Comparison of ENCODE assay signal across 23 cellular contexts in genomic region chr7:96121752-96122151, GRCh38.
DNase-seq lines count a peak whose midpoint lies in the region; TF ChIP-seq lines count a peak whose summit lies in the region.
"Had no signal": no experiment of that assay in that cellular context is flagged by ENCODE, and none has a peak within 500 bp of the region (broad histone marks: within the 10 kb centered on the region; RNA-seq: fewer than 3 reads in every experiment).

No MANE protein-coding gene starts in this region.

- no peak overlapping the region for H3K4me3 ChIP-seq in endodermal cell (ENCODE audit: low read length)
- H3K4me3 ChIP-seq: BLaER1 had no signal

- H3K9me3 Mint-ChIP-seq in endodermal cell = no peaks in the 10 kb centered on the region
- no peaks in the 10 kb centered on the region for H3K9me3 Mint-ChIP-seq in progenitor cell of endocrine pancreas (ENCODE audit: low read depth)
- H3K9me3 Mint-ChIP-seq: CD4-positive, alpha-beta memory T cell had no signal

- H3K27ac Mint-ChIP-seq in endodermal cell (peak overlapping the region; percentile 37), progenitor cell of endocrine pancreas (peak overlapping the region; percentile 15)
- H3K27ac Mint-ChIP-seq: CD4-positive, alpha-beta memory T cell had no signal

- H3K27me3 Mint-ChIP-seq in endodermal cell (ENCODE audit: insufficient read depth) = no peaks in the 10 kb centered on the region
- no peaks in the 10 kb centered on the region for H3K27me3 Mint-ChIP-seq in progenitor cell of endocrine pancreas
- H3K27me3 Mint-ChIP-seq: CD4-positive, alpha-beta memory T cell had no signal

- 39 to 83% methylated on average over 4 to 6 of the region's 6 CpGs for WGBS in endodermal cell (ENCODE audit: insufficient coverage in 1 of 2, insufficient read length in 1 of 2), 2 experiments

- DNase-seq in NCI-H1417 (lab: John Stamatoyannopoulos, UW) (peak in 2 of 3 experiments; percentile 53 to 61), NCI-H1417 treated with DMSO at 0.1 percent for 48 hours (lab: John Stamatoyannopoulos, UW) (no peak), NCI-H1930 (lab: John Stamatoyannopoulos, UW) (peak; percentile 39 to 57), endodermal cell (peak; percentile 71), progenitor cell of endocrine pancreas (ENCODE audit: low spot score, unreplicated experiment) (no peak), GM10266 (ENCODE audit: extremely low spot score) (no peak), T-helper 1 cell (no peak)
- DNase-seq in activated naive CD4-positive, alpha-beta T cell treated with anti-CD3 and anti-CD28 coated beads, Interleukin-2, amount 50 U/mL, for 16 hours = no peak
- DNase-seq: ACHN; CD4-positive, alpha-beta memory T cell; GDM1; IMR-90; NCI-H1105; NCI-H187; NCI-H2171; NCI-H345; NCI-H524 treated with DMSO at 0.1 percent for 48 hours; SIG-M5; SK-N-SH had no signal

- no peak overlapping the region for H3K27ac ChIP-seq in endodermal cell (ENCODE audit: low read depth, low read length)
- H3K27ac ChIP-seq: 22Rv1, BLaER1, KMS-11, RWPE1 had no signal

- no peak overlapping the region for H3K9ac ChIP-seq in endodermal cell (ENCODE audit: extremely low read depth, low read length, poor library complexity, severe bottlenecking)
- H3K9ac ChIP-seq: BLaER1, KMS-11, SK-N-SH had no signal

- H3K9me3 ChIP-seq in endodermal cell (ENCODE audit: control insufficient read depth, low read length) = no peaks in the 10 kb centered on the region
- H3K9me3 ChIP-seq: BLaER1, SK-N-SH had no signal

- H3K4me3 Mint-ChIP-seq in endodermal cell (no peak overlapping the region), progenitor cell of endocrine pancreas (ENCODE audit: low read depth) (no peak overlapping the region)
- H3K4me3 Mint-ChIP-seq: CD4-positive, alpha-beta memory T cell had no signal

- H3K36me3 ChIP-seq in endodermal cell (ENCODE audit: control insufficient read depth, insufficient read depth, low read length) = peaks cover 36% of the 10 kb centered on the region

- peaks cover 58% of the 10 kb centered on the region for H3K4me1 Mint-ChIP-seq in endodermal cell
- H3K4me1 Mint-ChIP-seq in progenitor cell of endocrine pancreas (ENCODE audit: low read depth) = peaks cover 11% of the 10 kb centered on the region

- no peak for TF ChIP-seq CTCF in endodermal cell (conservative IDR thresholded peaks at IDR 0.05)
- TF ChIP-seq CTCF in progenitor cell of endocrine pancreas (IDR thresholded peaks at IDR 0.05; ENCODE audit: unreplicated experiment) = no peak
- no peak for TF ChIP-seq CTCF in GM10266 (IDR thresholded peaks at IDR 0.05; ENCODE audit: control insufficient read depth, insufficient read depth, low read depth, missing control alignments)

- H3K36me3 Mint-ChIP-seq in endodermal cell (ENCODE audit: low read depth) = peaks cover 19% of the 10 kb centered on the region
- H3K36me3 Mint-ChIP-seq in progenitor cell of endocrine pancreas (ENCODE audit: insufficient read depth) = peaks cover 11% of the 10 kb centered on the region

- peaks cover 30% of the 10 kb centered on the region for H3K4me1 ChIP-seq in endodermal cell (ENCODE audit: control insufficient read depth, insufficient read depth, low read length)
- H3K4me1 ChIP-seq: BLaER1 had no signal

- no peaks in the 10 kb centered on the region for H3K27me3 ChIP-seq in endodermal cell (ENCODE audit: control insufficient read depth, insufficient read depth, low read length, poor library complexity, severe bottlenecking)
- H3K27me3 ChIP-seq: BLaER1 had no signal

Comparison
In these comparisons a context has a peak if more than half of its experiments do, and no peak if none do; other contexts are left out.
1. DNase-seq: peak in NCI-H1417 (2 of 3), NCI-H1930 (2 of 2) and endodermal cell (single experiment); none in NCI-H1417 treated with DMSO at 0.1 percent for 48 hours (single experiment), progenitor cell of endocrine pancreas (single experiment), activated naive CD4-positive, alpha-beta T cell treated with anti-CD3 and anti-CD28 coated beads, Interleukin-2, amount 50 U/mL, for 16 hours (single experiment), GM10266 (single experiment) and T-helper 1 cell (0 of 5).